ENCODE assay signal across 9 cellular contexts in genomic region chr1:53982034-53982761, GRCh38. TPM values are rescaled to one million over a fixed set of nuclear protein-coding genes. Genes with fewer than 3 reads are reported as not detected.
DNase-seq lines count a peak whose midpoint lies in the region; ATAC-seq, FAIRE-seq and TF ChIP-seq lines count a peak whose summit lies in the region.
"Had no signal": no experiment of that assay in that cellular context is flagged by ENCODE, and none has a peak within 500 bp of the region (broad histone marks: within the 10 kb centered on the region; RNA-seq: fewer than 3 reads in every experiment).

No MANE protein-coding gene starts in this region.

- TF ChIP-seq CTCF in A549 (IDR thresholded peaks at IDR 0.05) (no peak), colonic mucosa (IDR thresholded peaks at IDR 0.05) (no peak), right lobe of liver (IDR thresholded peaks at IDR 0.05) (no peak), upper lobe of right lung (IDR thresholded peaks at IDR 0.05) (no peak)

- POLR2A ChIA-PET in A549 (lab: Yijun Ruan, JAX) = no interaction called here

- in situ Hi-C loops in G401 (cut with HindIII; ENCODE audit: low sequenced_read_pairs) = no loop called here

- H3K27me3 ChIP-seq in MG63 = no peaks in the 10 kb centered on the region
- H3K27me3 ChIP-seq in colonic mucosa = no peaks in the 10 kb centered on the region
- no peaks in the 10 kb centered on the region for H3K27me3 ChIP-seq in right lobe of liver
- no peaks in the 10 kb centered on the region for H3K27me3 ChIP-seq in upper lobe of right lung

- H3K4me1 ChIP-seq in A549 = no peaks in the 10 kb centered on the region
- H3K4me1 ChIP-seq in colonic mucosa = no peaks in the 10 kb centered on the region
- H3K4me1 ChIP-seq in right lobe of liver = peaks cover 0 to 19% (median 8%) of the 10 kb centered on the region in 4 donors
- peaks cover 9% of the 10 kb centered on the region for H3K4me1 ChIP-seq in upper lobe of right lung

- H3K27ac ChIP-seq in A549 (no peak overlapping the region; a peak in 1 of 6 replicates), colonic mucosa (no peak overlapping the region), right lobe of liver (peak overlapping the region; percentile 68 to 93 (median 74)), upper lobe of right lung (peak overlapping the region; percentile 67)

- no peak for TF ChIP-seq POLR2A in A549 (IDR thresholded peaks at IDR 0.05; ENCODE audit: low read length)
- TF ChIP-seq POLR2A in right lobe of liver (IDR thresholded peaks at IDR 0.05) = peak; percentile 76

- H3K4me2 ChIP-seq in A549 = peak overlapping the region; percentile 26; the same call in 1 of the 3 replicates

- WGBS in A549 (ENCODE audit: missing lambda C conversion rate) = 72% methylated on average over 20 of the region's 20 CpGs
- WGBS in right lobe of liver (ENCODE audit: insufficient coverage, low coverage, low lambda C conversion rate, missing lambda C conversion rate) = 6% methylated on average over 12 of the region's 20 CpGs

- peak in 1 of 2 experiments; percentile 9 for DNase-seq in A549 (ENCODE audit: low read depth in 1 of 2, low spot score in 1 of 2)
- peak; percentile 26 for DNase-seq in MG63
- DNase-seq in colonic mucosa = peak; percentile 32
- peak; percentile 67 to 72 (median 70) for DNase-seq in right lobe of liver
- DNase-seq in upper lobe of right lung = no peak
- no peak for DNase-seq in inferior parietal cortex (ENCODE audit: extremely low spot score)
- DNase-seq in G401 (ENCODE audit: low spot score) = no peak
- DNase-seq in NCI-H2196 (lab: John Stamatoyannopoulos, UW; ENCODE audit: unreplicated experiment) = no peak

- no peak for TF ChIP-seq RAD21 in A549 (conservative IDR thresholded peaks at IDR 0.05 in 1 of 2, IDR thresholded peaks at IDR 0.05 in 1 of 2)

- no peak for TF ChIP-seq EP300 in A549 (IDR thresholded peaks at IDR 0.05)

- H3K9me3 ChIP-seq in A549 (no peaks in the 10 kb centered on the region), MG63 (no peaks in the 10 kb centered on the region), colonic mucosa (no peaks in the 10 kb centered on the region), right lobe of liver (no peaks in the 10 kb centered on the region), upper lobe of right lung (no peaks in the 10 kb centered on the region)

- intact Hi-C loops in colonic mucosa (cut with DNase I) = no loop called here
- intact Hi-C loops in right lobe of liver (cut with DNase I) = no loop called here
- intact Hi-C loops in upper lobe of right lung (cut with DNase I) = no loop called here

- peak overlapping the region in 1 of 2 donors; percentile 41 for H3K9ac ChIP-seq in colonic mucosa (ENCODE audit: low read depth in 2 of 2, low read length in 2 of 2)

- H3K36me3 ChIP-seq in MG63 (no peaks in the 10 kb centered on the region), colonic mucosa (no peaks in the 10 kb centered on the region), right lobe of liver (no peaks in the 10 kb centered on the region), upper lobe of right lung (no peaks in the 10 kb centered on the region)

- FAIRE-seq in A549 (lab: Jason Lieb, UNC) = no peak
- FAIRE-seq: TTC549 had no signal

- peak; percentile 8 to 50; a peak in 3 of 6 replicates for ATAC-seq in A549
- ATAC-seq in right lobe of liver = peak; percentile 87 to 91 (median 89)
- peak; percentile 85 for ATAC-seq in upper lobe of right lung

- H3K4me3 ChIP-seq in A549 = no peak overlapping the region
- no peak overlapping the region for H3K4me3 ChIP-seq in MG63
- peak overlapping the region; percentile 10 for H3K4me3 ChIP-seq in colonic mucosa
- peak overlapping the region; percentile 14 to 60 (median 52) for H3K4me3 ChIP-seq in right lobe of liver
- H3K4me3 ChIP-seq in upper lobe of right lung = peak overlapping the region; percentile 51

- CTCF ChIA-PET in A549 (lab: Yijun Ruan, JAX) = interaction anchor here (1.1 kb wide), 1 partner anchor 33 kb away, joined by 3 read pairs; no protein-coding TSS in a partner anchor

TF ChIP-seq in A549, 52 proteins besides CTCF, POLR2A, EP300 and RAD21:
- TF ChIP-seq FOSB (CRISPR knock-in tag; IDR thresholded peaks at IDR 0.05) (no peak), NPAS2 (CRISPR knock-in tag; IDR thresholded peaks at IDR 0.05; ENCODE audit: borderline replicate concordance) (no peak)

RNA-seq across cellular contexts. Expression of gene LDLRAD1, which starts 35.8 kb away (rescaled TPM):
- polyA plus RNA-seq in A549 (2011; rRNA removed) (0.06 and 0.12 TPM in 2 replicates), A549 (2017; fragmentation: RNase III; extraction: RNeasy Plus Mini Kit Qiagen cat#74134 plus additional on column Dnase treatment) (not detected in 3 replicates)
- not detected in 2 replicates for polyA plus RNA-seq in A549 (2012; cell fraction: cytosol; rRNA removed)
- polyA plus RNA-seq in A549 (2012; cell fraction: nucleus; rRNA removed) = not detected in 2 replicates
- polyA minus RNA-seq in A549 (2011; rRNA and poly(A)+ RNA removed) = not detected in 2 replicates
- not detected in 2 replicates for total RNA-seq in MG63 (2014; rRNA removed; shearing (Covaris generic); ENCODE audit: low replicate concordance)
- total RNA-seq in colonic mucosa (under 1 TPM in 1 of 2 donors, not detected in 1; 0.24 TPM), right lobe of liver (under 1 TPM in 2 of 6 experiments, not detected in 4; 0.44 to 0.57 TPM), upper lobe of right lung (0.41 TPM)
- total RNA-seq in G401 (2014; rRNA removed; shearing (Covaris generic)) = not detected in 2 replicates

RNA-seq across cellular contexts. Expression of gene LRRC42, which starts 36.0 kb away (rescaled TPM):
- polyA plus RNA-seq in A549 (2011; rRNA removed) (35.1 TPM in 2 replicates), A549 (2017; fragmentation: RNase III; extraction: RNeasy Plus Mini Kit Qiagen cat#74134 plus additional on column Dnase treatment) (27.6 to 31.5 TPM (median 29.7 TPM) in 3 replicates)
- polyA plus RNA-seq in A549 (2012; cell fraction: cytosol; rRNA removed) = 19.0 and 21.7 TPM in 2 replicates
- polyA plus RNA-seq in A549 (2012; cell fraction: nucleus; rRNA removed) = 12.8 and 13.7 TPM in 2 replicates
- polyA minus RNA-seq in A549 (2011; rRNA and poly(A)+ RNA removed) = 18.7 and 21.6 TPM in 2 replicates
- total RNA-seq in MG63 (2014; rRNA removed; shearing (Covaris generic); ENCODE audit: low replicate concordance) = 78.4 and 79.6 TPM in 2 replicates
- total RNA-seq in colonic mucosa (10 to 100 TPM; 23.2 to 24.8 TPM), right lobe of liver (10 to 100 TPM in 4 of 6 experiments, 1 to 10 TPM in 2; 9.7 to 19.9 (median 14.8) TPM), upper lobe of right lung (18.1 TPM)
- 60.4 and 94.7 TPM in 2 replicates for total RNA-seq in G401 (2014; rRNA removed; shearing (Covaris generic))

RNA-seq across cellular contexts. Expression of gene IFT25, which starts 36.7 kb away (rescaled TPM):
- polyA plus RNA-seq in A549 (2011; rRNA removed) (37.0 and 49.4 TPM in 2 replicates), A549 (2017; fragmentation: RNase III; extraction: RNeasy Plus Mini Kit Qiagen cat#74134 plus additional on column Dnase treatment) (39.0 to 41.4 TPM (median 41.3 TPM) in 3 replicates)
- polyA plus RNA-seq in A549 (2012; cell fraction: cytosol; rRNA removed) = 17.0 and 20.0 TPM in 2 replicates
- 4.9 and 7.7 TPM in 2 replicates for polyA plus RNA-seq in A549 (2012; cell fraction: nucleus; rRNA removed)
- polyA minus RNA-seq in A549 (2011; rRNA and poly(A)+ RNA removed) = 2.5 and 2.8 TPM in 2 replicates
- 31.5 and 54.1 TPM in 2 replicates for total RNA-seq in MG63 (2014; rRNA removed; shearing (Covaris generic); ENCODE audit: low replicate concordance)
- total RNA-seq in colonic mucosa (10 to 100 TPM; 15.1 to 17.5 TPM), right lobe of liver (10 to 100 TPM; 11.7 to 19.3 (median 12.9) TPM), upper lobe of right lung (16.8 TPM)
- total RNA-seq in G401 (2014; rRNA removed; shearing (Covaris generic)) = 38.3 and 56.6 TPM in 2 replicates

Comparison
In these comparisons a context has a peak if more than half of its experiments do, and no peak if none do; other contexts are left out.
1. ATAC-seq: peak in every context shown above with its lines; median percentile 89 in right lobe of liver; 85 in upper lobe of right lung; 29 in A549.
2. DNase-seq: peak in MG63 (single experiment), colonic mucosa (single experiment) and right lobe of liver (3 of 3); none in upper lobe of right lung (single experiment), inferior parietal cortex (single experiment), G401 (single experiment) and NCI-H2196 (single experiment).
3. H3K27ac ChIP-seq: peak in right lobe of liver (3 of 3) and upper lobe of right lung (single experiment); none in A549 (0 of 2) and colonic mucosa (single experiment).
4. H3K4me3 ChIP-seq: peak in colonic mucosa (single experiment), right lobe of liver (3 of 3) and upper lobe of right lung (single experiment); none in A549 (single experiment) and MG63 (single experiment).